22 cellular contexts compared by ENCODE assay signal in the genomic region with DNA sequence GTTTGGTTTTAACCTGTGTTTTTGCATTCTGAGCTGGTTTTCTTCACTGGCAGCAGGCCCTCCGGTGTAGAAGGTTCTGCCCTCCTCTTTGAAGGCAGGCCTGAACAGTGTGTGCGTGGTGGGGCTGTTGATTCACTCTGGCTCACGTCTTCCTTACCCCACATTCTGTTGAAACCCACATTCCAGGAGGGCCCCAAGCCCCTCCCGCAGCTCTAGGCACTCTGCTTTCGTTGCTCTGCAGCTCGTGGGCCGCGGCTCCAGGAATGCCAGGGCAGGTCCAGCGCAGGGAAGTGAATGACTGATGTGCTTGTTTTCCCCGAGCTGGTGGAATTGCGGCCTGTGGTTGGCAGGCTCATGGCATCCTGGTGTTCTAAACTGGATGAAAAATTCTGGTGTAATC. TPM values are rescaled to one million over a fixed set of nuclear protein-coding genes. Genes with fewer than 3 reads are reported as not detected.
DNase-seq lines count a peak whose midpoint lies in the region; ATAC-seq and TF ChIP-seq lines count a peak whose summit lies in the region.
"Had no signal": no experiment of that assay in that cellular context is flagged by ENCODE, and none has a peak within 500 bp of the region (broad histone marks: within the 10 kb centered on the region; RNA-seq: fewer than 3 reads in every experiment).

No MANE protein-coding gene starts in this region.

- H3K27me3 ChIP-seq in RWPE2 (ENCODE audit: insufficient read depth, poor library complexity, severe bottlenecking) (no peaks in the 10 kb centered on the region), suprapubic skin (no peaks in the 10 kb centered on the region), Peyer's patch (no peaks in the 10 kb centered on the region)
- H3K27me3 ChIP-seq: esophagus squamous epithelium had no signal

- TF ChIP-seq EP300 in suprapubic skin (IDR thresholded peaks at IDR 0.05) = no peak

- peaks cover 44% of the 10 kb centered on the region for H3K4me1 Mint-ChIP-seq in mesothelial cell of epicardium

- 69% methylated on average over 11 of the region's 11 CpGs for WGBS in suprapubic skin

- DNase-seq in RWPE2 (ENCODE audit: low spot score) = peak; percentile 88
- DNase-seq in choroid plexus epithelial cell (ENCODE audit: low read depth) = peak; percentile 14
- DNase-seq in mesothelial cell of epicardium (ENCODE audit: low spot score in 2 of 2, unreplicated experiment in 2 of 2) = peak in 1 of 2 experiments; percentile 57
- DNase-seq in suprapubic skin (ENCODE audit: low spot score in 2 of 2) = no peak
- no peak for DNase-seq in ureter (ENCODE audit: low spot score)
- DNase-seq in Peyer's patch = no peak
- no peak for DNase-seq in GOT3 (lab: John Stamatoyannopoulos, UW)
- DNase-seq: activated CD4-positive, alpha-beta T cell treated with anti-CD3 and anti-CD28 coated beads, Interleukin-2, amount 10 ng/mL, durations not matched to agents 24 days and 14 days; activated effector memory CD4-positive, alpha-beta T cell treated with Interleukin-2 at 50 U/mL for 16 hours; central memory CD4-positive, alpha-beta T cell; DMS79 treated with DMSO at 0.1 percent for 48 hours; esophagus squamous epithelium; NCI-H1105 treated with DMSO at 0.1 percent for 48 hours; NCI-H524 treated with DMSO at 0.1 percent for 48 hours; posterior cingulate gyrus; stimulated activated CD4-positive, alpha-beta T cell treated with anti-CD3 and anti-CD28 coated beads, Interleukin-4, amount 100 ng/mL, for 1 hour had no signal

- H3K9me3 ChIP-seq in RWPE2 (ENCODE audit: severe bottlenecking) (no peaks in the 10 kb centered on the region), suprapubic skin (no peaks in the 10 kb centered on the region), Peyer's patch (no peaks in the 10 kb centered on the region)
- H3K9me3 ChIP-seq: esophagus squamous epithelium had no signal

- H3K27me3 Mint-ChIP-seq in mesothelial cell of epicardium (ENCODE audit: low read depth) = no peaks in the 10 kb centered on the region
- H3K27me3 Mint-ChIP-seq: CD4-positive, alpha-beta memory T cell had no signal

- H3K27ac Mint-ChIP-seq in mesothelial cell of epicardium = peak overlapping the region; percentile 94
- H3K27ac Mint-ChIP-seq: activated CD4-positive, alpha-beta T cell treated with anti-CD3 and anti-CD28 coated beads, Interleukin-2, amount 10 ng/mL, durations not matched to agents 24 days and 14 days; CD4-positive, alpha-beta memory T cell had no signal

- TF ChIP-seq CTCF in RWPE2 (IDR thresholded peaks at IDR 0.05; ENCODE audit: poor library complexity, severe bottlenecking) = no peak
- no peak for TF ChIP-seq CTCF in choroid plexus epithelial cell (conservative IDR thresholded peaks at IDR 0.05; ENCODE audit: low read depth, low read length)
- no peak for TF ChIP-seq CTCF in mesothelial cell of epicardium (IDR thresholded peaks at IDR 0.05; ENCODE audit: unreplicated experiment)
- TF ChIP-seq CTCF in suprapubic skin (IDR thresholded peaks at IDR 0.05) = no peak
- TF ChIP-seq CTCF in Peyer's patch (IDR thresholded peaks at IDR 0.05) = no peak

- ATAC-seq in RWPE2 (ENCODE audit: low read depth) = peak; percentile 98

- no peak overlapping the region for H3K4me3 ChIP-seq in RWPE2 (ENCODE audit: severe bottlenecking)
- H3K4me3 ChIP-seq in choroid plexus epithelial cell (ENCODE audit: low read depth, low read length) = no peak overlapping the region
- H3K4me3 ChIP-seq in suprapubic skin = no peak overlapping the region
- H3K4me3 ChIP-seq in Peyer's patch = no peak overlapping the region
- H3K4me3 ChIP-seq: esophagus squamous epithelium, smooth muscle cell had no signal

- no peaks in the 10 kb centered on the region for H3K36me3 Mint-ChIP-seq in mesothelial cell of epicardium
- H3K36me3 Mint-ChIP-seq: CD4-positive, alpha-beta memory T cell had no signal

- peaks cover 13% of the 10 kb centered on the region for H3K4me1 ChIP-seq in RWPE2 (ENCODE audit: insufficient read depth, poor library complexity, severe bottlenecking)
- H3K4me1 ChIP-seq in suprapubic skin = peaks cover 3% of the 10 kb centered on the region
- peaks cover 0 to 7% (median 0%) of the 10 kb centered on the region in 4 donors for H3K4me1 ChIP-seq in Peyer's patch

- TF ChIP-seq POLR2A in suprapubic skin (IDR thresholded peaks at IDR 0.05) (no peak), Peyer's patch (IDR thresholded peaks at IDR 0.05) (no peak)

- H3K9me3 Mint-ChIP-seq in mesothelial cell of epicardium = no peaks in the 10 kb centered on the region
- H3K9me3 Mint-ChIP-seq: activated CD4-positive, alpha-beta T cell treated with anti-CD3 and anti-CD28 coated beads, Interleukin-2, amount 10 ng/mL, durations not matched to agents 24 days and 14 days; CD4-positive, alpha-beta memory T cell had no signal

- H3K27ac ChIP-seq in RWPE2 (ENCODE audit: poor library complexity, severe bottlenecking) = peak overlapping the region; percentile 81
- peak overlapping the region; percentile 14 for H3K27ac ChIP-seq in suprapubic skin
- no peak overlapping the region for H3K27ac ChIP-seq in Peyer's patch
- H3K27ac ChIP-seq: esophagus squamous epithelium had no signal

- H3K36me3 ChIP-seq in RWPE2 (ENCODE audit: low read depth) = peaks cover 25% of the 10 kb centered on the region
- peaks cover 69% of the 10 kb centered on the region for H3K36me3 ChIP-seq in suprapubic skin
- peaks cover 0 to 10% (median 0%) of the 10 kb centered on the region in 3 donors for H3K36me3 ChIP-seq in Peyer's patch

- H3K4me3 Mint-ChIP-seq in mesothelial cell of epicardium = no peak overlapping the region
- H3K4me3 Mint-ChIP-seq: activated CD4-positive, alpha-beta T cell treated with anti-CD3 and anti-CD28 coated beads, Interleukin-2, amount 10 ng/mL, durations not matched to agents 24 days and 14 days; CD4-positive, alpha-beta memory T cell had no signal

RNA-seq across cellular contexts. Expression of a gene that starts 49.0 kb away (rescaled TPM):
- 12.2 to 13.1 TPM (median 12.5 TPM) in 3 replicates for total RNA-seq in mesothelial cell of epicardium
- 10 to 100 TPM; 55.2 to 99.5 (median 80.6) TPM for total RNA-seq in suprapubic skin
- 55.2 TPM for total RNA-seq in ureter
- total RNA-seq in Peyer's patch = 10 to 100 TPM; 12.3 to 26.1 (median 17.3) TPM
- total RNA-seq: activated CD4-positive, alpha-beta T cell treated with anti-CD3 and anti-CD28 coated beads, Interleukin-2, amount 10 ng/mL, durations not matched to agents 24 days and 14 days had no signal

RNA-seq across cellular contexts. Expression of a gene that starts 50.2 kb away (rescaled TPM):
- 0.05 TPM in 1 of 3 replicates, not detected in the others for total RNA-seq in mesothelial cell of epicardium
- under 1 TPM; 0.15 to 0.62 (median 0.31) TPM for total RNA-seq in suprapubic skin
- 1.5 TPM for total RNA-seq in ureter
- total RNA-seq in Peyer's patch = 100 to 1,000 TPM; 124 to 653 (median 224) TPM
- total RNA-seq: activated CD4-positive, alpha-beta T cell treated with anti-CD3 and anti-CD28 coated beads, Interleukin-2, amount 10 ng/mL, durations not matched to agents 24 days and 14 days; CD4-positive, alpha-beta memory T cell; lung microvascular endothelial cell; smooth muscle cell had no signal

RNA-seq across cellular contexts. Expression of a gene that starts 55.9 kb away (rescaled TPM):
- total RNA-seq in mesothelial cell of epicardium = not detected in 3 replicates
- total RNA-seq in suprapubic skin = under 1 TPM in 1 of 4 donors, not detected in 3; 0.72 TPM
- not detected for total RNA-seq in ureter
- total RNA-seq in Peyer's patch = not detected
- total RNA-seq: activated CD4-positive, alpha-beta T cell treated with anti-CD3 and anti-CD28 coated beads, Interleukin-2, amount 10 ng/mL, durations not matched to agents 24 days and 14 days; CD4-positive, alpha-beta memory T cell; esophagus squamous epithelium; glomerular endothelial cell; HT1080; lung microvascular endothelial cell; smooth muscle cell; subcutaneous adipose tissue had no signal

Comparison
In these comparisons a context has a peak if more than half of its experiments do, and no peak if none do; other contexts are left out.
1. DNase-seq: peak in RWPE2 (single experiment) and choroid plexus epithelial cell (single experiment); none in suprapubic skin (0 of 2), ureter (single experiment), Peyer's patch (0 of 3) and GOT3 (single experiment).
2. H3K27ac ChIP-seq: peak in RWPE2 (single experiment) and suprapubic skin (single experiment); none in Peyer's patch (0 of 4).
3. RNA of a gene that starts 50.2 kb away (total RNA-seq): 124 to 653 TPM in Peyer's patch; 1.5 TPM in ureter (single experiment), 0.15 to 0.62 TPM in suprapubic skin and 0.05 TPM in mesothelial cell of epicardium; every median in the first group is over 10 times any median in the second.